In genomic region chr15:90240856-90241255, GRCh38 we compare ENCODE assay signal across 29 cellular contexts. TPM values are rescaled to one million over a fixed set of nuclear protein-coding genes. Genes with fewer than 3 reads are reported as not detected.
"Had no signal": no experiment of that assay in that cellular context is flagged by ENCODE, and none has a peak within 500 bp of the region (broad histone marks: within the 10 kb centered on the region; RNA-seq: fewer than 3 reads in every experiment).

No MANE protein-coding gene starts in this region.

- H3K27me3 Mint-ChIP-seq: activated naive CD4-positive, alpha-beta T cell treated with anti-CD3 and anti-CD28 coated beads, Interleukin-2, amount 50 U/mL, for 24 hours had no signal

- H3K27ac ChIP-seq: ascending aorta, body of pancreas, PC-9, SJCRH30 had no signal

- H3K9me2 ChIP-seq: SK-N-SH had no signal

- H3K9ac ChIP-seq: SK-N-SH had no signal

- H3K27me3 ChIP-seq: ascending aorta, body of pancreas, SJCRH30 had no signal

- H3K9me3 Mint-ChIP-seq: activated naive CD4-positive, alpha-beta T cell treated with anti-CD3 and anti-CD28 coated beads, Interleukin-2, amount 50 U/mL, for 24 hours; activated T-helper 1 cell treated with anti-CD3 and anti-CD28 coated beads, Interleukin-12 subunit alpha, Interleukin-12 subunit beta, Interleukin-2, Interleukin-4 antibody, amounts not matched to agents 30 ng/mL and 10 ng/mL and 1 ng/mL, durations not matched to agents 14 hours and 24 hours and 36 hours; WTC11 had no signal

- H3K36me3 ChIP-seq: SJCRH30 had no signal

- H3K4me1 Mint-ChIP-seq: WTC11 had no signal

- H2AFZ ChIP-seq: PC-9 had no signal

- H3K27ac Mint-ChIP-seq: activated CD8-positive, alpha-beta T cell treated with anti-CD3 and anti-CD28 coated beads, Interleukin-2, amount 10 ng/mL, durations not matched to agents 7 days and 5 days; activated naive CD4-positive, alpha-beta T cell treated with anti-CD3 and anti-CD28 coated beads, Interleukin-2, amount 50 U/mL, for 24 hours; activated T-helper 1 cell treated with anti-CD3 and anti-CD28 coated beads, Interleukin-12 subunit alpha, Interleukin-12 subunit beta, Interleukin-2, Interleukin-4 antibody, amounts not matched to agents 30 ng/mL and 10 ng/mL and 1 ng/mL, durations not matched to agents 14 hours and 24 hours and 36 hours; WTC11 had no signal

- H3K9me3 ChIP-seq: ascending aorta, body of pancreas, SJCRH30, SK-N-SH had no signal

- DNase-seq: activated CD4-positive, alpha-beta T cell treated with anti-CD3 and anti-CD28 coated beads for 48 hours; activated CD4-positive, alpha-beta T cell treated with anti-CD3 and anti-CD28 coated beads, Interleukin-2, amount 50 U/mL, for 4 hours; activated CD4-positive, CD25-positive, alpha-beta regulatory T cell treated with anti-CD3 and anti-CD28 coated beads, Interleukin-2, amount 50 U/mL, for 72 hours; activated CD8-positive, alpha-beta memory T cell treated with anti-CD3 and anti-CD28 coated beads, Interleukin-2, amount 50 U/mL, for 48 hours; activated CD8-positive, alpha-beta T cell treated with anti-CD3 and anti-CD28 coated beads, Interleukin-2, amount 10 ng/mL, durations not matched to agents 7 days and 5 days; activated effector memory CD4-positive, alpha-beta T cell treated with Interleukin-2 at 50 U/mL for 16 hours; activated naive CD4-positive, alpha-beta T cell; activated T-cell treated with anti-CD3 and anti-CD28 coated beads, Interleukin-2, amount 50 U/mL, for 1 hour; body of pancreas; central memory CD4-positive, alpha-beta T cell; Karpas-422; MM.1S; NCI-H1105; NCI-H1436; NCI-H1930; NCI-H345; NCI-H510A; NCI-H526 treated with DMSO at 0.1 percent for 48 hours; NCI-H82; PC-9; SJCRH30; SK-N-SH; T-helper 1 cell had no signal

- H3K4me2 ChIP-seq: PC-9, SK-N-SH had no signal

- H3K4me3 ChIP-seq: ascending aorta, body of pancreas, PC-9, SJCRH30 had no signal

- H3K4me1 ChIP-seq: ascending aorta, body of pancreas, SJCRH30 had no signal

- ATAC-seq: activated CD8-positive, alpha-beta T cell treated with anti-CD3 and anti-CD28 coated beads, Interleukin-2, amount 10 ng/mL, durations not matched to agents 7 days and 5 days; body of pancreas had no signal

- H3K4me3 Mint-ChIP-seq: activated CD8-positive, alpha-beta T cell treated with anti-CD3 and anti-CD28 coated beads, Interleukin-2, amount 10 ng/mL, durations not matched to agents 7 days and 5 days; activated naive CD4-positive, alpha-beta T cell treated with anti-CD3 and anti-CD28 coated beads, Interleukin-2, amount 50 U/mL, for 24 hours; activated T-helper 1 cell treated with anti-CD3 and anti-CD28 coated beads, Interleukin-12 subunit alpha, Interleukin-12 subunit beta, Interleukin-2, Interleukin-4 antibody, amounts not matched to agents 30 ng/mL and 10 ng/mL and 1 ng/mL, durations not matched to agents 14 hours and 24 hours and 36 hours; WTC11 had no signal

RNA-seq across cellular contexts. Expression of gene TTLL13, which starts 8.5 kb away (rescaled TPM):
- total RNA-seq: ascending aorta, body of pancreas, Right ventricle myocardium inferior, RPMI7951, SJCRH30 had no signal
